8 cellular contexts compared by ENCODE assay signal in the genomic region with DNA sequence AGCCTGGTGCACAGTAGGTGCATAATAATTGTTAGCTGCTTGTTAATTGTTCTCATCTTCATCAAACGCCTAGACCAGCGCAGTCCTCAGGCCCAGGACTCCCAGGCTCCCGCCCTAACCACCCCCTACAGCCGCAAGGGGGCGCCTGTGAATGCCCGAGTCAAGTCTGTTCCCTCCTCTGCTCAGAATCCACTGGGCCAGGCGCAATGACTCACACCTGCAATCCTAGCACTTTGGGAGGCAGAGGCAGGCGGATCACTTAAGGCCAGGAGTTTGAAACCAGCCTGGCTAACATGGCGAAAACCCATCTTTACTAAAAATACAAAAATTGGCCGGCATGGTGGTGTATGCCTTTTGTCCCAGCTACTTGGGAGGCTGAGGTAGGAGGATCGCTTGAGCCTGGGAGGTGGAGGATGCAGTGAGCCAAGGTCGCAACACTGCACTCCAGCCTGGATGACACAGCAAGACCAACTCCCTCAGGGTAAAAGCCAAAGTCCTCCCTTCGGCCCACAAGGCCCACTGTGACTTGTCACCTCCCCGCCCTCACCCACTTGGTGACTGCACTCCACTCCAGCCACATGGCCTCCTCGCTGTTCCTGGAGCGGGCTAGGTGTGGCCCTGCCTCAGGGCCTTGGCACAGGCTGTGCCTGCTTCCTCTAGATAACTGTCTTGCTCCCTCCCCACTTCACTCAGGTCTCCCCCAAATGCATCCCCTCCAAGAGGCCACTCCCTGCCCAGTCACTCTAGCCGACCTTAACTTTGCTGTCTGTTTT. TPM values are rescaled to one million over a fixed set of nuclear protein-coding genes. Genes with fewer than 3 reads are reported as not detected.
A peak's percentile ranks its signal among the peaks of the same experiment; 100 is the strongest.
DNase-seq lines count a peak whose midpoint lies in the region; ATAC-seq and TF ChIP-seq lines count a peak whose summit lies in the region.

No MANE protein-coding gene starts in this region.

- DNase-seq in GM04503 (ENCODE audit: low read depth) (peak; percentile 25), NCI-H128 (lab: John Stamatoyannopoulos, UW; ENCODE audit: unreplicated experiment) (peak; percentile 30), activated B cell treated with CpG ODN at 0.5 μM for 24 hours (peak; percentile 56), cardiac fibroblast (ENCODE audit: low read depth in 2 of 2) (peak; percentile 85 to 93), left lung (peak; percentile 52 to 91), middle frontal gyrus (ENCODE audit: extremely low spot score, low spot score) (no peak), mesenteric fat pad (ENCODE audit: low spot score) (no peak)
- DNase-seq in stimulated activated CD4-positive, alpha-beta T cell treated with anti-CD3 and anti-CD28 coated beads, TNF-alpha, amount 100 ng/mL, for 4 hours (ENCODE audit: low read depth in 3 of 3) = peak; percentile 33 to 53 (median 48)

- intact Hi-C loops in activated B cell treated with CpG ODN at 0.5 μM for 24 hours (cut with micrococcal nuclease) (loop anchor here (1.0 kb wide), 2 partner anchors 64 to 91 kb away; no protein-coding TSS in a partner anchor), left lung (cut with DNase I) (no loop called here)

- H3K27me3 Mint-ChIP-seq in activated B cell treated with CpG ODN at 0.5 μM for 24 hours = no peaks in the 10 kb centered on the region

- peaks cover 0 to 58% of the 10 kb centered on the region in 2 donors for H3K36me3 ChIP-seq in left lung

- no peak for TF ChIP-seq CTCF in activated B cell treated with CpG ODN at 0.5 μM for 24 hours (IDR thresholded peaks at IDR 0.05)
- peak; percentile 88 for TF ChIP-seq CTCF in cardiac fibroblast (IDR thresholded peaks at IDR 0.05; ENCODE audit: low read depth, low read length)
- peak; percentile 24 to 75 for TF ChIP-seq CTCF in left lung (IDR thresholded peaks at IDR 0.05)

- no peak overlapping the region for H3K4me3 Mint-ChIP-seq in activated B cell treated with CpG ODN at 0.5 μM for 24 hours

- H3K27ac ChIP-seq in left lung = no peak overlapping the region

- no peaks in the 10 kb centered on the region for H3K9me3 ChIP-seq in left lung

- H3K4me3 ChIP-seq in cardiac fibroblast (replicated peaks in 1 of 2; ENCODE audit: low read depth in 2 of 2, low read length in 2 of 2) = no peak overlapping the region
- H3K4me3 ChIP-seq in left lung = no peak overlapping the region

- no peaks in the 10 kb centered on the region for H3K27me3 ChIP-seq in left lung

- H3K27ac Mint-ChIP-seq in activated B cell treated with CpG ODN at 0.5 μM for 24 hours = no peak overlapping the region

- peaks cover 32% of the 10 kb centered on the region for H3K36me3 Mint-ChIP-seq in activated B cell treated with CpG ODN at 0.5 μM for 24 hours (ENCODE audit: low read depth)

- H3K9me3 Mint-ChIP-seq in activated B cell treated with CpG ODN at 0.5 μM for 24 hours = no peaks in the 10 kb centered on the region

- POLR2A ChIA-PET in activated B cell treated with CpG ODN at 0.5 μM for 24 hours (lab: Charles Lee) = interaction anchor here (0.6 kb wide), 1 partner anchor 268 kb away, joined by 5 read pairs; no protein-coding TSS in a partner anchor

- no peaks in the 10 kb centered on the region for H3K4me1 ChIP-seq in left lung

- ATAC-seq in activated B cell treated with CpG ODN at 0.5 μM for 24 hours (ENCODE audit: low read depth) (peak; percentile 84), left lung (peak; percentile 78)

- CTCF ChIA-PET in activated B cell treated with CpG ODN at 0.5 μM for 24 hours (lab: Charles Lee) = interaction anchor here (0.6 kb wide), 1 partner anchor 1057 kb away, joined by 3 read pairs; no protein-coding TSS in a partner anchor

- H3K4me1 Mint-ChIP-seq in activated B cell treated with CpG ODN at 0.5 μM for 24 hours = no peaks in the 10 kb centered on the region

RNA-seq across cellular contexts. Expression of a gene that starts 9.1 kb away (rescaled TPM):
- 10.3 and 14.1 TPM in 2 replicates for total RNA-seq in activated B cell treated with CpG ODN at 0.5 μM for 24 hours
- 1 to 10 TPM; 7.7 to 8.4 TPM for total RNA-seq in left lung
- total RNA-seq in mesenteric fat pad = 8.6 TPM

RNA-seq across cellular contexts. Expression of a gene that starts 15.7 kb away (rescaled TPM):
- total RNA-seq in activated B cell treated with CpG ODN at 0.5 μM for 24 hours = not detected in 2 replicates
- under 1 TPM in 1 of 2 donors, not detected in 1; 0.21 TPM for total RNA-seq in left lung
- total RNA-seq in mesenteric fat pad = not detected

RNA-seq across cellular contexts. Expression of a gene that starts 32.4 kb away (rescaled TPM):
- total RNA-seq in activated B cell treated with CpG ODN at 0.5 μM for 24 hours = 49.3 and 54.2 TPM in 2 replicates
- total RNA-seq in left lung = 10 to 100 TPM; 37.4 to 44.6 TPM
- total RNA-seq in mesenteric fat pad = 28.4 TPM

RNA-seq across cellular contexts. Expression of a gene that starts 42.1 kb away (rescaled TPM):
- total RNA-seq in activated B cell treated with CpG ODN at 0.5 μM for 24 hours = not detected in 2 replicates
- 10 to 100 TPM; 33.1 to 37.0 TPM for total RNA-seq in left lung
- total RNA-seq in mesenteric fat pad = 21.8 TPM

Comparison
In these comparisons a context has a peak if more than half of its experiments do, and no peak if none do; other contexts are left out.
1. DNase-seq: peak in GM04503 (single experiment), NCI-H128 (single experiment), activated B cell treated with CpG ODN at 0.5 μM for 24 hours (single experiment), cardiac fibroblast (2 of 2), left lung (2 of 2) and stimulated activated CD4-positive, alpha-beta T cell treated with anti-CD3 and anti-CD28 coated beads, TNF-alpha, amount 100 ng/mL, for 4 hours (3 of 3); none in middle frontal gyrus (single experiment) and mesenteric fat pad (single experiment).